ENCODE assay signal across 8 cellular contexts in genomic region chr17:8222630-8223355, GRCh38. TPM values are rescaled to one million over a fixed set of nuclear protein-coding genes. Genes with fewer than 3 reads are reported as not detected.
DNase-seq lines count a peak whose midpoint lies in the region; ATAC-seq and TF ChIP-seq lines count a peak whose summit lies in the region.

No MANE protein-coding gene starts in this region.

- POLR2A ChIA-PET in PC-3 (lab: Charles Lee; ENCODE audit: unreplicated experiment) = interaction anchor here (0.6 kb wide), 1 partner anchor 35 kb away, joined by 4 read pairs; no protein-coding TSS in a partner anchor

- H3K4me3 Mint-ChIP-seq in activated T-cell treated with anti-CD3 and anti-CD28 coated beads, Interleukin-2, amount 50 U/mL, for 24 hours = peak overlapping the region; percentile 95

- peaks cover 28% of the 10 kb centered on the region for H3K36me3 Mint-ChIP-seq in activated T-cell treated with anti-CD3 and anti-CD28 coated beads, Interleukin-2, amount 50 U/mL, for 24 hours (ENCODE audit: low read depth)

- H3F3A ChIP-seq in PC-3 (ENCODE audit: low read length, unreplicated experiment) = peaks cover 4% of the 10 kb centered on the region

- in situ Hi-C loops in Caki2 (cut with HindIII; ENCODE audit: low pct_unique_long_range_greater_than_20kb, low sequenced_read_pairs) = no loop called here

- H3K27ac Mint-ChIP-seq in activated T-cell treated with anti-CD3 and anti-CD28 coated beads, Interleukin-2, amount 50 U/mL, for 24 hours = peak overlapping the region; percentile 99

- H3K9me3 Mint-ChIP-seq in activated T-cell treated with anti-CD3 and anti-CD28 coated beads, Interleukin-2, amount 50 U/mL, for 24 hours = no peaks in the 10 kb centered on the region

- H3K27me3 Mint-ChIP-seq in activated T-cell treated with anti-CD3 and anti-CD28 coated beads, Interleukin-2, amount 50 U/mL, for 24 hours = no peaks in the 10 kb centered on the region

- no peaks in the 10 kb centered on the region for H4K20me1 ChIP-seq in PC-3 (ENCODE audit: low read length)

- peaks cover 65% of the 10 kb centered on the region for H3K4me1 Mint-ChIP-seq in activated T-cell treated with anti-CD3 and anti-CD28 coated beads, Interleukin-2, amount 50 U/mL, for 24 hours (ENCODE audit: low read depth)

- TF ChIP-seq CTCF in PC-3 (conservative IDR thresholded peaks at IDR 0.05; ENCODE audit: low read depth, low read length) = no peak

- TSS peak; percentile 63 for BruUV-seq in PC-3 (replicated peaks; lab: Mats Ljungman, UMichigan)

- peak; percentile 34 for ATAC-seq in GM21423 (IDR thresholded peaks at IDR 0.05; ENCODE audit: unreplicated experiment)
- ATAC-seq in PC-3 = peak; percentile 44
- ATAC-seq in esophagus mucosa = peak; percentile 70

- H3K27me3 ChIP-seq in HUES6 (ENCODE audit: control insufficient read depth, insufficient read depth, low read length) = no peaks in the 10 kb centered on the region
- no peaks in the 10 kb centered on the region for H3K27me3 ChIP-seq in PC-3 (ENCODE audit: low read length)
- H3K27me3 ChIP-seq in muscle layer of duodenum (ENCODE audit: low read depth, low read length) = no peaks in the 10 kb centered on the region

- peak overlapping the region; percentile 87 for H3K9ac ChIP-seq in HUES6 (ENCODE audit: low read length)
- peak overlapping the region; percentile 93 for H3K9ac ChIP-seq in PC-3 (ENCODE audit: low read length)

- peak overlapping the region; percentile 96 for H3K4me2 ChIP-seq in PC-3 (ENCODE audit: low read length)

- no peaks in the 10 kb centered on the region for H3K9me3 ChIP-seq in HUES6 (ENCODE audit: control insufficient read depth, insufficient read depth, low read depth, low read length)
- H3K9me3 ChIP-seq in PC-3 (ENCODE audit: low read length) = no peaks in the 10 kb centered on the region
- H3K9me3 ChIP-seq in muscle layer of duodenum (ENCODE audit: control insufficient read depth in 1 of 2, low read length in 2 of 2) = no peaks in the 10 kb centered on the region

- H2AFZ ChIP-seq in PC-3 (ENCODE audit: low read length) = peak overlapping the region; percentile 82

- H3K27ac ChIP-seq in HUES6 (ENCODE audit: low read depth, low read length) (peak overlapping the region; percentile 30; the same call in 1 of the 2 replicates), PC-3 (ENCODE audit: low read length) (peak overlapping the region; percentile 91), muscle layer of duodenum (ENCODE audit: low read length) (peak overlapping the region; percentile 100)

- H3K36me3 ChIP-seq in HUES6 (ENCODE audit: control insufficient read depth, insufficient read depth, low read length) (peaks cover 8% of the 10 kb centered on the region), PC-3 (ENCODE audit: low read depth, low read length) (no peaks in the 10 kb centered on the region), muscle layer of duodenum (ENCODE audit: control insufficient read depth in 1 of 2, insufficient read depth in 2 of 2, low read length in 2 of 2) (peaks cover 7% of the 10 kb centered on the region in 2 donors)

- H3K79me2 ChIP-seq in PC-3 (ENCODE audit: low read length) = no peaks in the 10 kb centered on the region

- CTCF ChIA-PET in PC-3 (lab: Charles Lee) = interaction anchor here (0.6 kb wide), 2 partner anchors 24 to 380 kb away, joined by 3 to 4 read pairs; no protein-coding TSS in a partner anchor

- intact Hi-C loops in PC-3 (cut with micrococcal nuclease) = loop anchor here (1.0 to 5.0 kb wide), 3 partner anchors 24 to 102 kb away; no protein-coding TSS in a partner anchor

- H3K4me1 ChIP-seq in HUES6 (ENCODE audit: control insufficient read depth, insufficient read depth, low read length) (peaks cover 14% of the 10 kb centered on the region; the same call in 1 of the 2 replicates), PC-3 (ENCODE audit: insufficient read depth, low read length) (peaks cover 10% of the 10 kb centered on the region), muscle layer of duodenum (ENCODE audit: control insufficient read depth in 1 of 2, insufficient read depth in 2 of 2, low read length in 2 of 2) (peaks cover 7 to 18% of the 10 kb centered on the region in 2 donors)

- DNase-seq in Caki2 (ENCODE audit: low read depth) = peak; percentile 94
- peak; percentile 88 for DNase-seq in PC-3
- peak; percentile 97 for DNase-seq in activated T-cell treated with anti-CD3 and anti-CD28 coated beads, Interleukin-2, amount 50 U/mL, for 24 hours
- DNase-seq in stimulated activated CD8-positive, alpha-beta memory T cell treated with anti-CD3 and anti-CD28 coated beads, Interleukin-7, amount 100 ng/mL, for 1 hour (ENCODE audit: low read depth in 2 of 2) = peak; percentile 81 to 85

- H3K4me3 ChIP-seq in HUES6 (ENCODE audit: low read depth, low read length) = peak overlapping the region; percentile 78
- peak overlapping the region; percentile 82 for H3K4me3 ChIP-seq in PC-3 (ENCODE audit: low read length)
- peak overlapping the region; percentile 61 to 95 for H3K4me3 ChIP-seq in muscle layer of duodenum (ENCODE audit: low read depth in 1 of 2, low read length in 2 of 2)

- H3K9me2 ChIP-seq in PC-3 (replicated peaks; ENCODE audit: low read length) = no peaks in the 10 kb centered on the region

RNA-seq across cellular contexts. Expression of gene AURKB, which starts 12.4 kb away (rescaled TPM):
- 67.6 and 78.3 TPM in 2 replicates for total RNA-seq in Caki2 (2014; rRNA removed; shearing (Covaris generic); ENCODE audit: low replicate concordance)
- total RNA-seq in PC-3 (2014; rRNA removed) = 72.3 and 82.9 TPM in 2 replicates
- total RNA-seq in esophagus mucosa = 22.0 TPM

RNA-seq across cellular contexts. Expression of gene CTC1, which starts 25.1 kb away (rescaled TPM):
- 0.38 and 1.2 TPM in 2 replicates for total RNA-seq in Caki2 (2014; rRNA removed; shearing (Covaris generic); ENCODE audit: low replicate concordance)
- total RNA-seq in PC-3 (2014; rRNA removed) = 7.8 and 8.4 TPM in 2 replicates
- 10.0 TPM for total RNA-seq in esophagus mucosa

RNA-seq across cellular contexts. Expression of gene PFAS, which starts 26.3 kb away (rescaled TPM):
- total RNA-seq in Caki2 (2014; rRNA removed; shearing (Covaris generic); ENCODE audit: low replicate concordance) = 30.2 and 38.5 TPM in 2 replicates
- total RNA-seq in PC-3 (2014; rRNA removed) (29.0 and 59.6 TPM in 2 replicates), esophagus mucosa (25.1 TPM)

RNA-seq across cellular contexts. Expression of gene BORCS6, which starts 32.8 kb away (rescaled TPM):
- 7.0 and 8.7 TPM in 2 replicates for total RNA-seq in Caki2 (2014; rRNA removed; shearing (Covaris generic); ENCODE audit: low replicate concordance)
- total RNA-seq in PC-3 (2014; rRNA removed) (5.9 and 7.3 TPM in 2 replicates), esophagus mucosa (6.3 TPM)

RNA-seq across cellular contexts. Expression of gene TMEM107, which starts 46.6 kb away (rescaled TPM):
- 47.8 and 62.4 TPM in 2 replicates for total RNA-seq in Caki2 (2014; rRNA removed; shearing (Covaris generic); ENCODE audit: low replicate concordance)
- total RNA-seq in PC-3 (2014; rRNA removed) = 19.0 and 26.6 TPM in 2 replicates
- total RNA-seq in esophagus mucosa = 17.5 TPM

Comparison
In these comparisons a context has a peak if more than half of its experiments do, and no peak if none do; other contexts are left out.
1. Peak in every context shown above with its lines: DNase-seq, ATAC-seq, H3K4me3 ChIP-seq and H3K27ac ChIP-seq.
2. H3K27ac ChIP-seq: peak in every context shown above with its lines; median percentile 100 in muscle layer of duodenum; 91 in PC-3; 30 in HUES6.